8 cellular contexts compared by ENCODE assay signal in genomic region chr6:125985522-125985921, GRCh38. TPM values are rescaled to one million over a fixed set of nuclear protein-coding genes. Genes with fewer than 3 reads are reported as not detected.
A peak's percentile ranks its signal among the peaks of the same experiment; 100 is the strongest.
DNase-seq lines count a peak whose midpoint lies in the region; ATAC-seq and TF ChIP-seq lines count a peak whose summit lies in the region.

No MANE protein-coding gene starts in this region.

- no peak for DNase-seq in activated CD4-positive, alpha-beta T cell treated with anti-CD3 and anti-CD28 coated beads, Interleukin-2, amount 10 ng/mL, durations not matched to agents 24 days and 14 days
- no peak for DNase-seq in activated CD4-positive, alpha-beta T cell treated with anti-CD3 and anti-CD28 coated beads for 4 hours
- no peak for DNase-seq in hepatocyte (ENCODE audit: low spot score)
- DNase-seq in spleen = no peak
- DNase-seq in stimulated activated naive CD8-positive, alpha-beta T cell treated with anti-CD3 and anti-CD28 coated beads, Interleukin-15, Interleukin-2, amounts not matched to agents 100 U/mL and 50 U/mL, for 24 hours = no peak

- H3K4me1 ChIP-seq in hepatocyte (ENCODE audit: insufficient read depth) (peaks cover 16% of the 10 kb centered on the region), spleen (peaks cover 6 to 55% (median 30%) of the 10 kb centered on the region in 6 donors)

- no peaks in the 10 kb centered on the region for H3K9me3 ChIP-seq in SU-DHL-6 (ENCODE audit: insufficient read depth, low read length)
- no peaks in the 10 kb centered on the region for H3K9me3 ChIP-seq in hepatocyte (ENCODE audit: low read depth)
- H3K9me3 ChIP-seq in spleen = no peaks in the 10 kb centered on the region

- WGBS in hepatocyte (ENCODE audit: low lambda C conversion rate, missing lambda C conversion rate) = 84% methylated on average over 4 of the region's 4 CpGs
- WGBS in spleen, 5 donors = 71 to 77% (median 72%) methylated on average over 4 of the region's 4 CpGs

- H3K9me3 Mint-ChIP-seq in activated CD4-positive, alpha-beta T cell treated with anti-CD3 and anti-CD28 coated beads, Interleukin-2, amount 10 ng/mL, durations not matched to agents 24 days and 14 days = no peaks in the 10 kb centered on the region

- no peak overlapping the region for H3K27ac Mint-ChIP-seq in activated CD4-positive, alpha-beta T cell treated with anti-CD3 and anti-CD28 coated beads, Interleukin-2, amount 10 ng/mL, durations not matched to agents 24 days and 14 days

- H3K27ac ChIP-seq in SU-DHL-6 (ENCODE audit: low read depth, low read length) (peak overlapping the region; percentile 57; the same call in 1 of the 2 replicates), hepatocyte (peak overlapping the region; percentile 87), spleen (peak overlapping the region in 4 of 8 donors; percentile 70 to 87 (median 82))

- H3K4me1 Mint-ChIP-seq in activated CD4-positive, alpha-beta T cell treated with anti-CD3 and anti-CD28 coated beads, Interleukin-2, amount 10 ng/mL, durations not matched to agents 24 days and 14 days = peaks cover 7% of the 10 kb centered on the region

- ATAC-seq in stimulated activated naive CD8-positive, alpha-beta T cell treated with anti-CD3 and anti-CD28 coated beads, Interleukin-15, Interleukin-2, amounts not matched to agents 100 U/mL and 50 U/mL, for 24 hours = no peak
- ATAC-seq in HG03442 (IDR thresholded peaks at IDR 0.05; ENCODE audit: unreplicated experiment) (no peak), GM18520 (IDR thresholded peaks at IDR 0.05; ENCODE audit: unreplicated experiment) (no peak)

- H3K4me2 ChIP-seq in SU-DHL-6 (ENCODE audit: low read depth, low read length, poor library complexity, severe bottlenecking) = peak overlapping the region; percentile 81
- H3K4me2 ChIP-seq in hepatocyte = peak overlapping the region; percentile 72

- no peaks in the 10 kb centered on the region for H3K36me3 ChIP-seq in SU-DHL-6 (ENCODE audit: low read length)
- H3K36me3 ChIP-seq in hepatocyte (replicated peaks; ENCODE audit: insufficient read depth, low read depth) = no peaks in the 10 kb centered on the region
- peaks cover 0 to 22% (median 2%) of the 10 kb centered on the region in 6 donors for H3K36me3 ChIP-seq in spleen

- H2AFZ ChIP-seq in SU-DHL-6 (ENCODE audit: low read depth, low read length, severe bottlenecking) (peak overlapping the region; percentile 93), hepatocyte (peak overlapping the region; percentile 86)

- H3K4me3 Mint-ChIP-seq in activated CD4-positive, alpha-beta T cell treated with anti-CD3 and anti-CD28 coated beads, Interleukin-2, amount 10 ng/mL, durations not matched to agents 24 days and 14 days = peak overlapping the region; percentile 8

- H3K4me3 ChIP-seq in SU-DHL-6 (ENCODE audit: insufficient read depth, low read length, poor library complexity, severe bottlenecking) (peak overlapping the region; percentile 95), hepatocyte (peak overlapping the region; percentile 30), spleen (peak overlapping the region in 6 of 8 donors; percentile 71 to 96 (median 83))

- no peak for TF ChIP-seq POLR2A in spleen (IDR thresholded peaks at IDR 0.05)

- H3K9ac ChIP-seq in SU-DHL-6 (ENCODE audit: low read length) = peak overlapping the region; percentile 84

- H4K20me1 ChIP-seq in SU-DHL-6 (ENCODE audit: low read depth, low read length) (no peaks in the 10 kb centered on the region), hepatocyte (ENCODE audit: insufficient read depth, poor library complexity, severe bottlenecking) (no peaks in the 10 kb centered on the region)

- H3K27me3 ChIP-seq in SU-DHL-6 (ENCODE audit: low read length) (no peaks in the 10 kb centered on the region), hepatocyte (no peaks in the 10 kb centered on the region), spleen (replicated peaks in 1 of 7) (no peaks in the 10 kb centered on the region)

- H3K27me3 Mint-ChIP-seq in activated CD4-positive, alpha-beta T cell treated with anti-CD3 and anti-CD28 coated beads, Interleukin-2, amount 10 ng/mL, durations not matched to agents 24 days and 14 days = no peaks in the 10 kb centered on the region

- H3K36me3 Mint-ChIP-seq in activated CD4-positive, alpha-beta T cell treated with anti-CD3 and anti-CD28 coated beads, Interleukin-2, amount 10 ng/mL, durations not matched to agents 24 days and 14 days (ENCODE audit: low read depth) = no peaks in the 10 kb centered on the region

- H3K9me2 ChIP-seq in SU-DHL-6 (replicated peaks; ENCODE audit: insufficient read depth, low read length) = no peaks in the 10 kb centered on the region
- H3K9me2 ChIP-seq in hepatocyte (replicated peaks; ENCODE audit: insufficient read depth) = no peaks in the 10 kb centered on the region

- no peak for TF ChIP-seq CTCF in SU-DHL-6 (IDR thresholded peaks at IDR 0.05; ENCODE audit: insufficient read depth, low read length, poor library complexity, severe bottlenecking)
- TF ChIP-seq CTCF in hepatocyte (IDR thresholded peaks at IDR 0.05; ENCODE audit: poor library complexity) = no peak
- no peak for TF ChIP-seq CTCF in spleen (IDR thresholded peaks at IDR 0.05 in 8 of 11, conservative IDR thresholded peaks at IDR 0.05 in 3 of 11)

- H3K79me2 ChIP-seq in SU-DHL-6 (ENCODE audit: insufficient read depth, low read length) (peaks cover 51% of the 10 kb centered on the region), hepatocyte (peaks cover 43% of the 10 kb centered on the region)

- intact Hi-C loops in activated CD4-positive, alpha-beta T cell treated with anti-CD3 and anti-CD28 coated beads, Interleukin-2, amount 10 ng/mL, durations not matched to agents 24 days and 14 days (cut with micrococcal nuclease) = loop anchor here (5.0 to 10.0 kb wide), 2 partner anchors 352 to 831 kb away; partner anchors contain the start of gene TPD52L1
- intact Hi-C loops in spleen (cut with DNase I; ENCODE audit: low total_unique reads) = loop anchor here (10.0 kb wide), 1 partner anchor 1279 kb away; the partner anchor contains the start of gene RNF146

- peaks cover 28% of the 10 kb centered on the region for H3F3A ChIP-seq in SU-DHL-6 (ENCODE audit: insufficient read depth)

RNA-seq across cellular contexts. Expression of gene TRMT11, which starts 0.8 kb away (rescaled TPM):
- 33.6 and 34.4 TPM in 2 replicates for total RNA-seq in activated CD4-positive, alpha-beta T cell treated with anti-CD3 and anti-CD28 coated beads, Interleukin-2, amount 10 ng/mL, durations not matched to agents 24 days and 14 days
- total RNA-seq in hepatocyte (20.7 and 27.6 TPM in 2 replicates), spleen (10 to 100 TPM; 18.4 to 37.7 (median 23.8) TPM)
- polyA plus RNA-seq in hepatocyte (14.8 and 18.6 TPM in 2 replicates), spleen (10 to 100 TPM; 10.7 to 16.5 (median 11.1) TPM)

RNA-seq across cellular contexts. Expression of gene HINT3, which starts 29.0 kb away (rescaled TPM):
- total RNA-seq in activated CD4-positive, alpha-beta T cell treated with anti-CD3 and anti-CD28 coated beads, Interleukin-2, amount 10 ng/mL, durations not matched to agents 24 days and 14 days = 8.5 and 8.9 TPM in 2 replicates
- total RNA-seq in hepatocyte (28.0 and 32.9 TPM in 2 replicates), spleen (10 to 100 TPM; 13.4 to 18.6 (median 16.0) TPM)
- polyA plus RNA-seq in hepatocyte (12.0 and 15.4 TPM in 2 replicates), spleen (1 to 10 TPM; 5.0 to 8.5 (median 6.3) TPM)

Comparison
In these comparisons a context has a peak if more than half of its experiments do, and no peak if none do; other contexts are left out.
1. H3K4me3 ChIP-seq: peak in every context shown above with its lines; median percentile 95 in SU-DHL-6; 83 in spleen; 30 in hepatocyte.